23 cellular contexts compared by ENCODE assay signal in the genomic region with DNA sequence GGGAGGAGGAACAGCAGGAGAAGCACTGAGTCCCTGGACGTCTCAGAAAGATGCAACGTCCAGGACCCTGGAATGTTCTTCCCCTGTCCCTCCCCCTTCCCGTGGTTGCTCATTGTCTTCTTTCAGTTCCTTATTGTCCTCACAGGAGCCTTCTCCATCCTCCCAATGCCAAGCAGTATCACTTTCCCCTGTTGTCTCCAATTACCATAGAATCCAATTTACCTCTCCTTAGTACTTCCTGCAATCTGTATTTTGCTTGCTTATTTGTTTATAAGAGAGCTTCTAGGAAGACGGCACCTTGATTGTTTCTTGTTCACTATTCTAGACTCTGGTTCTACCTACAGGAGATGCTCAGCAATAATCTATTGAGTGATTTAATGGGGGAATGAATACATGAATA.
DNase-seq lines count a peak whose midpoint lies in the region; ATAC-seq and TF ChIP-seq lines count a peak whose summit lies in the region.
"Had no signal": no experiment of that assay in that cellular context is flagged by ENCODE, and none has a peak within 500 bp of the region (broad histone marks: within the 10 kb centered on the region; RNA-seq: fewer than 3 reads in every experiment).

No MANE protein-coding gene starts in this region.

- H3K4me1 ChIP-seq in tibial artery, result no peaks in the 10 kb centered on the region

- intact Hi-C loops in dorsolateral prefrontal cortex (cut with DNase I) (loop anchor here (2.0 kb wide), 2 partner anchors 15 to 107 kb away; no protein-coding TSS in a partner anchor), left ventricle myocardium superior (cut with micrococcal nuclease) (no loop called here), tibial artery (cut with DNase I; ENCODE audit: low total_unique reads) (no loop called here)

- H3K9me3 ChIP-seq in tibial artery, result no peaks in the 10 kb centered on the region
- H3K9me3 ChIP-seq: BE2C had no signal

- H3K36me3 ChIP-seq in tibial artery, result no peaks in the 10 kb centered on the region
- H3K36me3 ChIP-seq: BE2C had no signal

- peak overlapping the region in 23 of 59 donors; percentile 0 to 51 (median 18) for H3K4me3 ChIP-seq in dorsolateral prefrontal cortex
- no peak overlapping the region for H3K4me3 ChIP-seq in tibial artery
- H3K4me3 ChIP-seq: GM23248 had no signal

- peak overlapping the region; percentile 83 to 99 (median 97) for H3K27ac ChIP-seq in dorsolateral prefrontal cortex
- no peak overlapping the region for H3K27ac ChIP-seq in tibial artery
- H3K27ac ChIP-seq: 22Rv1, GM23248, RWPE1 had no signal

- no peak for ATAC-seq in left ventricle myocardium superior
- ATAC-seq: Panc1 had no signal

- H3K27me3 ChIP-seq in dorsolateral prefrontal cortex, result no peaks in the 10 kb centered on the region
- H3K27me3 ChIP-seq in tibial artery, result no peaks in the 10 kb centered on the region
- H3K27me3 ChIP-seq: BE2C had no signal

- DNase-seq in DMS53 (lab: John Stamatoyannopoulos, UW) (peak; percentile 15), DMS53 treated with DMSO at 0.1 percent for 48 hours (lab: John Stamatoyannopoulos, UW; ENCODE audit: unreplicated experiment) (no peak), NCI-H69 (lab: John Stamatoyannopoulos, UW) (peak; percentile 59), dorsolateral prefrontal cortex (no peak), pons (ENCODE audit: low spot score) (peak; percentile 67), left ventricle myocardium superior (no peak), tibial artery (no peak), AG08395 (ENCODE audit: low spot score) (no peak)
- DNase-seq: BE2C; CD8-positive, alpha-beta memory T cell; DMS 273 treated with DMSO at 0.1 percent for 48 hours; GM23248; H7; KBM-7; MM.1S; NCI-H1417 treated with DMSO at 0.1 percent for 48 hours; NCI-H1694 treated with DMSO at 0.1 percent for 48 hours; NCI-H2081; NCI-H2171 treated with DMSO at 0.1 percent for 48 hours; NCI-H524 treated with DMSO at 0.1 percent for 48 hours had no signal

- TF ChIP-seq CTCF in dorsolateral prefrontal cortex (IDR thresholded peaks at IDR 0.05 in 54 of 56, conservative IDR thresholded peaks at IDR 0.05 in 2 of 56; ENCODE audit: low read depth in 1 of 56, partially characterized antibody in 56 of 56) (no peak), tibial artery (IDR thresholded peaks at IDR 0.05) (no peak)

Comparison
In these comparisons a context has a peak if more than half of its experiments do, and no peak if none do; other contexts are left out.
1. DNase-seq: peak in DMS53 (single experiment), NCI-H69 (single experiment) and pons (single experiment); none in DMS53 treated with DMSO at 0.1 percent for 48 hours (single experiment), dorsolateral prefrontal cortex (0 of 10), left ventricle myocardium superior (single experiment), tibial artery (0 of 2) and AG08395 (single experiment).
2. H3K27ac ChIP-seq: peak in dorsolateral prefrontal cortex (59 of 59); none in tibial artery (0 of 2).
3. intact Hi-C loops: an anchor here in dorsolateral prefrontal cortex (2.0 kb wide); none called in left ventricle myocardium superior and tibial artery.